In genomic region chr11:111944139-111944538, GRCh38 we compare ENCODE assay signal across 1 cellular context.
A peak's percentile ranks its signal among the peaks of the same experiment; 100 is the strongest.
TF ChIP-seq lines count a peak whose summit lies in the region.

No MANE protein-coding gene starts in this region.

TF ChIP-seq in H1, 55 proteins besides CTCF, POLR2A, EP300 and RAD21:
- peak; percentile 71 for TF ChIP-seq CEBPB (IDR thresholded peaks at IDR 0.05; ENCODE audit: low read depth, low read length)
- TF ChIP-seq E2F6 (IDR thresholded peaks at IDR 0.05): no peak
- TF ChIP-seq JUND (IDR thresholded peaks at IDR 0.05; ENCODE audit: low read length): no peak
- no peak for TF ChIP-seq RBBP5 (IDR thresholded peaks at IDR 0.05; ENCODE audit: borderline replicate concordance, low read depth, low read length)
- TF ChIP-seq POU5F1 (IDR thresholded peaks at IDR 0.05; ENCODE audit: low read depth, low read length): no peak
- TF ChIP-seq SIRT6 (IDR thresholded peaks at IDR 0.05; ENCODE audit: low read length): no peak
- TF ChIP-seq SP2 (IDR thresholded peaks at IDR 0.05; ENCODE audit: low read length): no peak
